ENCODE assay signal across 8 cellular contexts in genomic region chr5:177427211-177427822, GRCh38. TPM values are rescaled to one million over a fixed set of nuclear protein-coding genes. Genes with fewer than 3 reads are reported as not detected.
A peak's percentile ranks its signal among the peaks of the same experiment; 100 is the strongest.
DNase-seq lines count a peak whose midpoint lies in the region; ATAC-seq and TF ChIP-seq lines count a peak whose summit lies in the region.

No MANE protein-coding gene starts in this region.

- peaks cover 0 to 5% (median 0%) of the 10 kb centered on the region in 8 donors for H3K9me3 Mint-ChIP-seq in CD4-positive, alpha-beta memory T cell
- no peaks in the 10 kb centered on the region for H3K9me3 Mint-ChIP-seq in mesothelial cell of epicardium

- intact Hi-C loops in CD4-positive, alpha-beta memory T cell (cut with micrococcal nuclease): no loop called here
- intact Hi-C loops in breast epithelium (cut with DNase I; ENCODE audit: low total_unique reads): no loop called here

- peak overlapping the region; percentile 85 to 97 (median 95) for H3K4me3 Mint-ChIP-seq in CD4-positive, alpha-beta memory T cell
- H3K4me3 Mint-ChIP-seq in mesothelial cell of epicardium: peak overlapping the region; percentile 79

- no peaks in the 10 kb centered on the region for H3K9me3 ChIP-seq in CD4-positive, alpha-beta memory T cell (ENCODE audit: control insufficient read depth in 1 of 2, low read length in 2 of 2)
- no peaks in the 10 kb centered on the region for H3K9me3 ChIP-seq in breast epithelium

- H3K27me3 ChIP-seq in CD4-positive, alpha-beta memory T cell (ENCODE audit: insufficient read depth, low read length): no peaks in the 10 kb centered on the region
- H3K27me3 ChIP-seq in breast epithelium: no peaks in the 10 kb centered on the region

- H3K27me3 Mint-ChIP-seq in CD4-positive, alpha-beta memory T cell: no peaks in the 10 kb centered on the region
- no peaks in the 10 kb centered on the region for H3K27me3 Mint-ChIP-seq in mesothelial cell of epicardium (ENCODE audit: low read depth)

- peaks cover 36 to 78% (median 54%) of the 10 kb centered on the region in 4 donors for H3K4me1 Mint-ChIP-seq in CD4-positive, alpha-beta memory T cell
- H3K4me1 Mint-ChIP-seq in mesothelial cell of epicardium: peaks cover 23% of the 10 kb centered on the region

- peak overlapping the region; percentile 74 to 87 for H3K4me3 ChIP-seq in CD4-positive, alpha-beta memory T cell (ENCODE audit: low read length in 2 of 2)
- peak overlapping the region; percentile 77 to 88 (median 84) for H3K4me3 ChIP-seq in breast epithelium

- POLR2A ChIA-PET in CD4-positive, alpha-beta memory T cell (lab: Charles Lee; ENCODE audit: partially characterized antibody): interaction anchor here (1.3 to 14.3 kb wide), 11 partner anchors 13 to 889 kb away, joined by 3 to 1171 read pairs (median 7); partner anchors contain the start of genes F12, PRELID1, PRR7 and RAB24

- ATAC-seq in GM18511 (IDR thresholded peaks at IDR 0.05; ENCODE audit: unreplicated experiment) (no peak), GM19328 (IDR thresholded peaks at IDR 0.05; ENCODE audit: unreplicated experiment) (no peak), GM21528 (IDR thresholded peaks at IDR 0.05; ENCODE audit: low FRiP score, unreplicated experiment) (no peak)

- no peak for TF ChIP-seq POLR2A in breast epithelium (IDR thresholded peaks at IDR 0.05)

- H3K36me3 ChIP-seq in CD4-positive, alpha-beta memory T cell (ENCODE audit: insufficient read depth, low read length): peaks cover 23% of the 10 kb centered on the region
- H3K36me3 ChIP-seq in breast epithelium: no peaks in the 10 kb centered on the region

- peaks cover 22 to 40% of the 10 kb centered on the region in 2 donors for H3K36me3 Mint-ChIP-seq in CD4-positive, alpha-beta memory T cell
- no peaks in the 10 kb centered on the region for H3K36me3 Mint-ChIP-seq in mesothelial cell of epicardium

- no peak for TF ChIP-seq CTCF in breast epithelium (IDR thresholded peaks at IDR 0.05)
- no peak for TF ChIP-seq CTCF in mesothelial cell of epicardium (IDR thresholded peaks at IDR 0.05; ENCODE audit: unreplicated experiment)

- CTCF ChIA-PET in CD4-positive, alpha-beta memory T cell (lab: Charles Lee; ENCODE audit: partially characterized antibody): interaction anchor here (1.1 to 14.2 kb wide), 5 partner anchors 18 to 37 kb away, joined by 3 to 307 read pairs (median 108); partner anchors contain the start of genes F12, PFN3 and PRR7

- no peak for DNase-seq in CD4-positive, alpha-beta memory T cell
- DNase-seq in HuH-7.5 (ENCODE audit: low spot score): peak; percentile 57
- peak in 1 of 2 donors; percentile 41 for DNase-seq in breast epithelium (ENCODE audit: low spot score in 2 of 2)
- DNase-seq in mesothelial cell of epicardium (ENCODE audit: low spot score in 2 of 2, unreplicated experiment in 2 of 2): no peak
- DNase-seq in HuH-7 (ENCODE audit: low spot score): no peak

- peak overlapping the region; percentile 91 to 99 (median 96) for H3K27ac Mint-ChIP-seq in CD4-positive, alpha-beta memory T cell
- peak overlapping the region; percentile 89 for H3K27ac Mint-ChIP-seq in mesothelial cell of epicardium

- peak overlapping the region; percentile 87 for H3K27ac ChIP-seq in CD4-positive, alpha-beta memory T cell (ENCODE audit: low read depth, low read length)
- H3K27ac ChIP-seq in breast epithelium: peak overlapping the region; percentile 91 to 92

- H3K4me1 ChIP-seq in CD4-positive, alpha-beta memory T cell (ENCODE audit: insufficient read depth, low read length): peaks cover 65% of the 10 kb centered on the region
- peaks cover 5 to 17% of the 10 kb centered on the region in 2 donors for H3K4me1 ChIP-seq in breast epithelium

RNA-seq across cellular contexts. Expression of gene GRK6, which starts 0.8 kb away (rescaled TPM):
- total RNA-seq in CD4-positive, alpha-beta memory T cell: 100 to 1,000 TPM; 189 to 191 TPM
- 100 to 1,000 TPM in 1 of 2 donors, 10 to 100 TPM in 1; 72.4 to 203 TPM for polyA plus RNA-seq in CD4-positive, alpha-beta memory T cell
- total RNA-seq in breast epithelium (10 to 100 TPM; 21.3 to 25.0 (median 22.1) TPM), mesothelial cell of epicardium (44.9 to 48.2 TPM (median 45.3 TPM) in 3 replicates)

RNA-seq across cellular contexts. Expression of gene F12, which starts 18.0 kb away (rescaled TPM):
- not detected for total RNA-seq in CD4-positive, alpha-beta memory T cell
- 1 to 10 TPM; 2.0 to 2.4 TPM for polyA plus RNA-seq in CD4-positive, alpha-beta memory T cell
- 1 to 10 TPM in 2 of 3 donors, under 1 TPM in 1; 0.64 to 2.9 (median 2.6) TPM for total RNA-seq in breast epithelium
- 2.1 to 2.7 TPM (median 2.3 TPM) in 3 replicates for total RNA-seq in mesothelial cell of epicardium

RNA-seq across cellular contexts. Expression of gene PRR7, which starts 19.3 kb away (rescaled TPM):
- total RNA-seq in CD4-positive, alpha-beta memory T cell: 1 to 10 TPM; 5.2 to 7.2 TPM
- polyA plus RNA-seq in CD4-positive, alpha-beta memory T cell: 10 to 100 TPM; 14.3 to 17.8 TPM
- total RNA-seq in breast epithelium: 1 to 10 TPM in 2 of 3 donors, under 1 TPM in 1; 0.48 to 2.0 (median 1.3) TPM
- total RNA-seq in mesothelial cell of epicardium: 5.3 to 5.9 TPM (median 5.7 TPM) in 3 replicates

RNA-seq across cellular contexts. Expression of gene PFN3, which starts 26.9 kb away (rescaled TPM):
- not detected for total RNA-seq in CD4-positive, alpha-beta memory T cell
- not detected for polyA plus RNA-seq in CD4-positive, alpha-beta memory T cell
- total RNA-seq in breast epithelium (not detected), mesothelial cell of epicardium (not detected in 3 replicates)

RNA-seq across cellular contexts. Expression of gene SLC34A1, which starts 43.1 kb away (rescaled TPM):
- under 1 TPM in 1 of 2 experiments, not detected in 1; 0.11 TPM for total RNA-seq in CD4-positive, alpha-beta memory T cell
- not detected for polyA plus RNA-seq in CD4-positive, alpha-beta memory T cell
- total RNA-seq in breast epithelium (not detected), mesothelial cell of epicardium (not detected in 3 replicates)
